ENCODE assay signal across 17 cellular contexts in the genomic region with DNA sequence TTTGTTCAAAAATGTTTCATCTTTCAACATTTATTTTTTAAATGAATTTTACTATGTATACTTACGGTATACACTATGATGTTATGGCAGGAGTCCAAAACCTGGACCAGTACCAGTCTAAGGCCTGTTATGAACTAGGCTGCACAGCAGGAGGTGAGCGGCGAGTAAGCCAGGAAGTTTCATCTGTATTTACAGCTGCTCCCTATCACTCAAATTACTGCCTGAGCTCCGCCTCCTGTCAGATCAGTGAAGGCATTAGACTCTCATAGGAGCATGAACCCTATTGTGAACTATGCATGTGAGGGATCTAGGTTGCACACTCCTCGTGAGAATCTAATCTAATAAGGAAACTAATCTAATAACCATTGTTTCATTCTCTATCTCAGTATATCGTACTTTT.
DNase-seq lines count a peak whose midpoint lies in the region; TF ChIP-seq lines count a peak whose summit lies in the region.
"Had no signal": no experiment of that assay in that cellular context is flagged by ENCODE, and none has a peak within 500 bp of the region (broad histone marks: within the 10 kb centered on the region; RNA-seq: fewer than 3 reads in every experiment).

No MANE protein-coding gene starts in this region.

- DNase-seq in NCI-H524 (lab: John Stamatoyannopoulos, UW) (peak; percentile 3 to 35), NCI-H524 treated with DMSO at 0.1 percent for 48 hours (lab: John Stamatoyannopoulos, UW) (no peak), HT-29 (ENCODE audit: low spot score) (peak; percentile 5), SJCRH30 (peak; percentile 78 to 90), iris pigment epithelial cell (ENCODE audit: low read depth) (peak; percentile 1), GM20000 (ENCODE audit: low spot score) (no peak)
- no peak for DNase-seq in activated CD8-positive, alpha-beta memory T cell treated with anti-CD3 and anti-CD28 coated beads for 24 hours
- DNase-seq: CD4-positive, CD25-positive, alpha-beta regulatory T cell; GDM1; IMR-90; NCI-H1105; NCI-H1694; PC-9; RPMI8226; SIG-M5; T-helper 1 cell had no signal

- H3K4me1 ChIP-seq in SJCRH30 = peaks cover 4% of the 10 kb centered on the region; the same call in 1 of the 2 replicates

- no peaks in the 10 kb centered on the region for H3K27me3 ChIP-seq in SJCRH30

- no peaks in the 10 kb centered on the region for H3K9me3 ChIP-seq in SJCRH30 (replicated peaks)

- no peak overlapping the region for H3K27ac ChIP-seq in SJCRH30
- H3K27ac ChIP-seq: KMS-11, PC-9 had no signal

- no peak for TF ChIP-seq CTCF in GM20000 (IDR thresholded peaks at IDR 0.05; ENCODE audit: extremely low read depth, missing control alignments)

- H3K4me3 ChIP-seq in SJCRH30 = peak overlapping the region; percentile 15; the same call in 1 of the 2 replicates
- H3K4me3 ChIP-seq: PC-9 had no signal

- no peaks in the 10 kb centered on the region for H3K36me3 ChIP-seq in SJCRH30

Comparison
In these comparisons a context has a peak if more than half of its experiments do, and no peak if none do; other contexts are left out.
1. DNase-seq: peak in NCI-H524 (2 of 2), HT-29 (single experiment), SJCRH30 (2 of 2) and iris pigment epithelial cell (single experiment); none in NCI-H524 treated with DMSO at 0.1 percent for 48 hours (single experiment), GM20000 (single experiment) and activated CD8-positive, alpha-beta memory T cell treated with anti-CD3 and anti-CD28 coated beads for 24 hours (single experiment).